In genomic region chr1:4489486-4489885, GRCh38 we compare ENCODE assay signal across 32 cellular contexts.
"Had no signal": no experiment of that assay in that cellular context is flagged by ENCODE, and none has a peak within 500 bp of the region (broad histone marks: within the 10 kb centered on the region; RNA-seq: fewer than 3 reads in every experiment).

No MANE protein-coding gene starts in this region.

- H3K36me3 Mint-ChIP-seq: activated naive CD4-positive, alpha-beta T cell treated with anti-CD3 and anti-CD28 coated beads, Interleukin-2, amount 10 ng/mL, durations not matched to agents 7 days and 5 days; activated naive CD4-positive, alpha-beta T cell treated with anti-CD3 and anti-CD28 coated beads, Interleukin-2, amount 50 U/mL, for 72 hours; activated naive CD8-positive, alpha-beta T cell treated with anti-CD3 and anti-CD28 coated beads, Interleukin-2, amount 10 ng/mL, durations not matched to agents 7 days and 5 days; brain had no signal

- ATAC-seq: activated CD4-positive, CD25-positive, alpha-beta regulatory T cell treated with anti-CD3 and anti-CD28 coated beads, Interleukin-2, amount 50 U/mL, for 24 hours; activated naive CD4-positive, alpha-beta T cell treated with anti-CD3 and anti-CD28 coated beads, Interleukin-2, amount 50 U/mL, for 72 hours; activated T-cell treated with anti-CD3 and anti-CD28 coated beads, Interleukin-2, amount 50 U/mL, for 4 hours; activated T-helper 17 cell treated with anti-CD3 and anti-CD28 coated beads, Interleukin-2, amount 50 U/mL, for 72 hours; esophagus mucosa; heart left ventricle; T-helper 17 cell had no signal

- H3K36me3 ChIP-seq: ascending aorta, breast epithelium, cardiac muscle cell, heart left ventricle, WERI-Rb-1 had no signal

- H3K9me3 Mint-ChIP-seq: activated B cell treated with CpG ODN at 0.5 μM for 24 hours; activated CD8-positive, alpha-beta T cell treated with anti-CD3 and anti-CD28 coated beads for 36 hours; activated naive CD4-positive, alpha-beta T cell treated with anti-CD3 and anti-CD28 coated beads, Interleukin-2, amount 10 ng/mL, durations not matched to agents 7 days and 5 days; activated naive CD8-positive, alpha-beta T cell treated with anti-CD3 and anti-CD28 coated beads, Interleukin-2, amount 10 ng/mL, durations not matched to agents 7 days and 5 days; activated T-helper 17 cell treated with anti-CD3 and anti-CD28 coated beads, Interleukin-2, amount 50 U/mL, for 72 hours; dendritic cell treated with granulocyte-macrophage colony-stimulating factor and Interleukin-4, amounts not matched to agents 40 ng/mL and 50 ng/mL, for 4 days; endodermal cell; T-helper 2 cell treated with Interferon-gamma antibody and Interleukin-4, amounts not matched to agents 5 μg/mL and 100 μg/mL, for 36 hours had no signal

- H3K4me3 Mint-ChIP-seq: activated B cell treated with CpG ODN at 0.5 μM for 24 hours; activated CD8-positive, alpha-beta T cell treated with anti-CD3 and anti-CD28 coated beads for 36 hours; activated naive CD4-positive, alpha-beta T cell treated with anti-CD3 and anti-CD28 coated beads, Interleukin-2, amount 10 ng/mL, durations not matched to agents 7 days and 5 days; activated naive CD8-positive, alpha-beta T cell treated with anti-CD3 and anti-CD28 coated beads, Interleukin-2, amount 10 ng/mL, durations not matched to agents 7 days and 5 days; activated T-cell treated with anti-CD3 and anti-CD28 coated beads, Interleukin-2, amount 50 U/mL, for 4 hours; activated T-helper 17 cell treated with anti-CD3 and anti-CD28 coated beads, Interleukin-2, amount 50 U/mL, for 72 hours; brain; dendritic cell treated with granulocyte-macrophage colony-stimulating factor and Interleukin-4, amounts not matched to agents 40 ng/mL and 50 ng/mL, for 4 days; endodermal cell; T-helper 17 cell; T-helper 2 cell treated with Interferon-gamma antibody and Interleukin-4, amounts not matched to agents 5 μg/mL and 100 μg/mL, for 36 hours had no signal

- H3K4me3 ChIP-seq: ascending aorta, breast epithelium, cardiac muscle cell, coronary artery, dorsolateral prefrontal cortex, heart left ventricle had no signal

- H3K4me1 ChIP-seq: ascending aorta, breast epithelium had no signal

- DNase-seq: activated B cell treated with CpG ODN at 0.5 μM for 24 hours; activated CD4-positive, alpha-beta T cell treated with anti-CD3 and anti-CD28 coated beads for 48 hours; activated CD4-positive, alpha-beta T cell treated with anti-CD3 and anti-CD28 coated beads, Interleukin-2, amount 50 U/mL, for 1 hour; activated CD4-positive, alpha-beta T cell treated with anti-CD3 and anti-CD28 coated beads, Interleukin-2, amount 50 U/mL, for 48 hours; activated CD8-positive, alpha-beta memory T cell treated with anti-CD3 and anti-CD28 coated beads for 24 hours; activated CD8-positive, alpha-beta T cell treated with anti-CD3 and anti-CD28 coated beads for 36 hours; activated gamma-delta T cell; activated naive CD4-positive, alpha-beta T cell; activated naive CD4-positive, alpha-beta T cell treated with anti-CD3 and anti-CD28 coated beads, Interleukin-2, amount 10 ng/mL, durations not matched to agents 7 days and 5 days; activated naive CD8-positive, alpha-beta T cell treated with anti-CD3 and anti-CD28 coated beads, Interleukin-2, amount 10 ng/mL, durations not matched to agents 7 days and 5 days; activated T-cell treated with anti-CD3 and anti-CD28 coated beads, Interleukin-2, amount 50 U/mL, for 4 hours; central memory CD4-positive, alpha-beta T cell; cerebellar nuclear complex; dorsolateral prefrontal cortex; effector memory CD4-positive, alpha-beta T cell; endodermal cell; foreskin fibroblast; heart left ventricle; T-helper 17 cell; T1000; WERI-Rb-1 had no signal

- H3K27me3 Mint-ChIP-seq: activated naive CD4-positive, alpha-beta T cell treated with anti-CD3 and anti-CD28 coated beads, Interleukin-2, amount 10 ng/mL, durations not matched to agents 7 days and 5 days; dendritic cell treated with granulocyte-macrophage colony-stimulating factor and Interleukin-4, amounts not matched to agents 40 ng/mL and 50 ng/mL, for 4 days had no signal

- H3K27ac ChIP-seq: ascending aorta, breast epithelium, cardiac muscle cell, coronary artery, dorsolateral prefrontal cortex, heart left ventricle, WERI-Rb-1 had no signal

- H3K27ac Mint-ChIP-seq: activated B cell treated with CpG ODN at 0.5 μM for 24 hours; activated CD8-positive, alpha-beta T cell treated with anti-CD3 and anti-CD28 coated beads for 36 hours; activated naive CD4-positive, alpha-beta T cell treated with anti-CD3 and anti-CD28 coated beads, Interleukin-2, amount 10 ng/mL, durations not matched to agents 7 days and 5 days; activated naive CD4-positive, alpha-beta T cell treated with anti-CD3 and anti-CD28 coated beads, Interleukin-2, amount 50 U/mL, for 72 hours; activated naive CD8-positive, alpha-beta T cell treated with anti-CD3 and anti-CD28 coated beads, Interleukin-2, amount 10 ng/mL, durations not matched to agents 7 days and 5 days; activated T-helper 17 cell treated with anti-CD3 and anti-CD28 coated beads, Interleukin-2, amount 50 U/mL, for 72 hours; brain; dendritic cell treated with granulocyte-macrophage colony-stimulating factor and Interleukin-4, amounts not matched to agents 40 ng/mL and 50 ng/mL, for 4 days; endodermal cell; T-helper 17 cell; T-helper 2 cell treated with Interferon-gamma antibody and Interleukin-4, amounts not matched to agents 5 μg/mL and 100 μg/mL, for 36 hours had no signal

- H3K4me1 Mint-ChIP-seq: activated naive CD4-positive, alpha-beta T cell treated with anti-CD3 and anti-CD28 coated beads, Interleukin-2, amount 10 ng/mL, durations not matched to agents 7 days and 5 days; activated naive CD8-positive, alpha-beta T cell treated with anti-CD3 and anti-CD28 coated beads, Interleukin-2, amount 10 ng/mL, durations not matched to agents 7 days and 5 days; activated T-helper 17 cell treated with anti-CD3 and anti-CD28 coated beads, Interleukin-2, amount 50 U/mL, for 72 hours; endodermal cell; T-helper 17 cell had no signal

- H3K27me3 ChIP-seq: ascending aorta, breast epithelium, cardiac muscle cell had no signal

- H3K9me3 ChIP-seq: ascending aorta, heart left ventricle had no signal
